ENCODE assay signal across 33 cellular contexts in genomic region chr20:35578469-35578868, GRCh38. TPM values are rescaled to one million over a fixed set of nuclear protein-coding genes. Genes with fewer than 3 reads are reported as not detected.
"Had no signal": no experiment of that assay in that cellular context is flagged by ENCODE, and none has a peak within 500 bp of the region (broad histone marks: within the 10 kb centered on the region; RNA-seq: fewer than 3 reads in every experiment).

No MANE protein-coding gene starts in this region.

- H3K4me3 ChIP-seq: adrenal gland, body of pancreas, cardiac muscle cell, colonic mucosa, heart right ventricle, left lung, lung, mucosa of descending colon, spleen, tibial nerve had no signal

- H3K9me3 ChIP-seq: adrenal gland, body of pancreas, colonic mucosa, mucosa of descending colon had no signal

- H3K4me1 ChIP-seq: adrenal gland, body of pancreas, colonic mucosa, heart right ventricle, left lung, spleen, tibial nerve had no signal

- H3K9me3 Mint-ChIP-seq: activated T-helper 17 cell treated with anti-CD3 and anti-CD28 coated beads, Interleukin-2, amount 50 U/mL, for 72 hours; natural killer cell treated with Interleukin-12 subunit alpha and Interleukin-12 subunit beta and Interleukin-15 and Interleukin-18, amount 100 ng/mL, for 72 hours had no signal

- H3K27me3 ChIP-seq: adrenal gland, body of pancreas, cardiac muscle cell, colonic mucosa, heart right ventricle, left lung, spleen, tibial nerve had no signal

- H3K4me3 Mint-ChIP-seq: activated CD4-positive, alpha-beta T cell treated with anti-CD3 and anti-CD28 coated beads, Interleukin-2, amount 10 ng/mL, durations not matched to agents 24 days and 14 days; activated CD8-positive, alpha-beta T cell treated with anti-CD3 and anti-CD28 coated beads for 36 hours; activated naive CD8-positive, alpha-beta T cell; activated T-cell treated with anti-CD3 and anti-CD28 coated beads, Interleukin-2, amount 50 U/mL, for 4 hours; activated T-helper 17 cell treated with anti-CD3 and anti-CD28 coated beads, Interleukin-2, amount 50 U/mL, for 72 hours; natural killer cell treated with Interleukin-12 subunit alpha and Interleukin-12 subunit beta and Interleukin-15 and Interleukin-18, amount 100 ng/mL, for 72 hours; T-helper 17 cell had no signal

- H3K27ac ChIP-seq: adrenal gland, body of pancreas, cardiac muscle cell, colonic mucosa, heart right ventricle, left lung, spleen, tibial nerve had no signal

- DNase-seq: activated CD4-positive, alpha-beta T cell treated with anti-CD3 and anti-CD28 coated beads, Interleukin-2, amount 10 ng/mL, durations not matched to agents 24 days and 14 days; activated CD4-positive, CD25-positive, alpha-beta regulatory T cell treated with anti-CD3 and anti-CD28 coated beads, Interleukin-2, amount 50 U/mL, for 72 hours; activated CD8-positive, alpha-beta T cell treated with anti-CD3 and anti-CD28 coated beads for 36 hours; activated naive CD4-positive, alpha-beta T cell; activated T-cell treated with anti-CD3 and anti-CD28 coated beads, Interleukin-2, amount 50 U/mL, for 4 hours; adrenal gland; body of pancreas; cerebellar nuclear complex; colonic mucosa; effector CD8-positive, alpha-beta T cell; foreskin melanocyte; heart right ventricle; right cardiac atrium; spleen; stimulated activated naive CD4-positive, alpha-beta T cell treated with Interleukin-2 at 50 U/mL for 16 hours; T-helper 17 cell; T1000 had no signal

- H3K36me3 ChIP-seq: adrenal gland, cardiac muscle cell, colonic mucosa, heart right ventricle, left lung, spleen, tibial nerve had no signal

- ATAC-seq: activated CD8-positive, alpha-beta T cell treated with anti-CD3 and anti-CD28 coated beads for 36 hours; activated T-cell treated with anti-CD3 and anti-CD28 coated beads, Interleukin-2, amount 50 U/mL, for 4 hours; activated T-helper 17 cell treated with anti-CD3 and anti-CD28 coated beads, Interleukin-2, amount 50 U/mL, for 72 hours; body of pancreas; heart right ventricle; left lung; mucosa of descending colon; natural killer cell treated with Interleukin-12 subunit alpha and Interleukin-12 subunit beta and Interleukin-15 and Interleukin-18, amount 100 ng/mL, for 72 hours; right cardiac atrium; T-helper 17 cell had no signal

- H3K27me3 Mint-ChIP-seq: activated CD8-positive, alpha-beta T cell treated with anti-CD3 and anti-CD28 coated beads for 36 hours; activated naive CD8-positive, alpha-beta T cell; T-helper 17 cell had no signal

- H3K4me1 Mint-ChIP-seq: activated CD4-positive, alpha-beta T cell treated with anti-CD3 and anti-CD28 coated beads, Interleukin-2, amount 10 ng/mL, durations not matched to agents 24 days and 14 days; activated T-helper 17 cell treated with anti-CD3 and anti-CD28 coated beads, Interleukin-2, amount 50 U/mL, for 72 hours; T-helper 17 cell had no signal

- H3K36me3 Mint-ChIP-seq: activated naive CD8-positive, alpha-beta T cell; natural killer cell treated with Interleukin-12 subunit alpha and Interleukin-12 subunit beta and Interleukin-15 and Interleukin-18, amount 100 ng/mL, for 72 hours had no signal

- H3K27ac Mint-ChIP-seq: activated CD4-positive, alpha-beta T cell treated with anti-CD3 and anti-CD28 coated beads, Interleukin-2, amount 10 ng/mL, durations not matched to agents 24 days and 14 days; activated CD8-positive, alpha-beta T cell treated with anti-CD3 and anti-CD28 coated beads for 36 hours; activated naive CD8-positive, alpha-beta T cell; activated T-helper 17 cell treated with anti-CD3 and anti-CD28 coated beads, Interleukin-2, amount 50 U/mL, for 72 hours; natural killer cell treated with Interleukin-12 subunit alpha and Interleukin-12 subunit beta and Interleukin-15 and Interleukin-18, amount 100 ng/mL, for 72 hours; T-helper 17 cell had no signal

RNA-seq across cellular contexts. Expression of gene C20orf173, which starts 49.0 kb away (rescaled TPM):
- total RNA-seq: activated CD4-positive, alpha-beta T cell treated with anti-CD3 and anti-CD28 coated beads, Interleukin-2, amount 10 ng/mL, durations not matched to agents 24 days and 14 days; activated CD8-positive, alpha-beta T cell treated with anti-CD3 and anti-CD28 coated beads for 36 hours; activated T-cell treated with anti-CD3 and anti-CD28 coated beads, Interleukin-2, amount 50 U/mL, for 4 hours; activated T-helper 17 cell treated with anti-CD3 and anti-CD28 coated beads, Interleukin-2, amount 50 U/mL, for 72 hours; adrenal gland; aorta; body of pancreas; cardiac muscle cell; colonic mucosa; dermis microvascular lymphatic vessel endothelial cell; glomerular endothelial cell; heart right ventricle; left lung; lung; mesenteric fat pad; mucosa of descending colon; myocyte; natural killer cell treated with Interleukin-12 subunit alpha and Interleukin-12 subunit beta and Interleukin-15 and Interleukin-18, amount 100 ng/mL, for 72 hours; omental fat pad; right cardiac atrium; spleen; T-helper 17 cell; temporal lobe; tibial nerve had no signal
- polyA plus RNA-seq: adrenal gland, aorta, cardiac muscle cell, esophagus, heart right ventricle, lung, right cardiac atrium, spleen had no signal
